In genomic region chr2:44172576-44172975, GRCh38 we compare ENCODE assay signal across 20 cellular contexts. TPM values are rescaled to one million over a fixed set of nuclear protein-coding genes. Genes with fewer than 3 reads are reported as not detected.
DNase-seq lines count a peak whose midpoint lies in the region; ATAC-seq and TF ChIP-seq lines count a peak whose summit lies in the region.
"Had no signal": no experiment of that assay in that cellular context is flagged by ENCODE, and none has a peak within 500 bp of the region (broad histone marks: within the 10 kb centered on the region; RNA-seq: fewer than 3 reads in every experiment).

No MANE protein-coding gene starts in this region.

- in situ Hi-C loops in GM23248 (cut with MboI) = no loop called here

- CTCF ChIA-PET in T-cell (lab: Charles Lee) = interaction anchor here in 1 of 2 donors (0.9 kb wide), 1 partner anchor 31 kb away, joined by 3 read pairs; no protein-coding TSS in a partner anchor

- H3K9me2 ChIP-seq in GM23248 (ENCODE audit: insufficient read depth) = no peaks in the 10 kb centered on the region

- H3K9ac ChIP-seq in iPS-20b (ENCODE audit: low read depth, low read length) (no peak overlapping the region; the same call in 1 of the 2 replicates), smooth muscle cell (ENCODE audit: low read depth) (no peak overlapping the region), GM23248 (no peak overlapping the region)

- peaks cover 82% of the 10 kb centered on the region for H4K20me1 ChIP-seq in smooth muscle cell (ENCODE audit: low read depth)
- peaks cover 13% of the 10 kb centered on the region; the same call in 1 of the 2 replicates for H4K20me1 ChIP-seq in GM23248 (ENCODE audit: insufficient read depth)

- H3K4me3 Mint-ChIP-seq in stimulated activated naive CD8-positive, alpha-beta T cell treated with anti-CD3 and anti-CD28 coated beads, Interleukin-15, amount 100 ng/mL, for 72 hours = peak overlapping the region; percentile 9 to 25
- H3K4me3 Mint-ChIP-seq in T-cell = peak overlapping the region; percentile 22 to 40 (median 31)
- H3K4me3 Mint-ChIP-seq in glutamatergic neuron (ENCODE audit: unreplicated experiment) = no peak overlapping the region

- H3K36me3 Mint-ChIP-seq in T-cell (peaks cover 3% of the 10 kb centered on the region), glutamatergic neuron (ENCODE audit: unreplicated experiment) (peaks cover 5% of the 10 kb centered on the region)

- no peak for ATAC-seq in stimulated activated naive CD8-positive, alpha-beta T cell treated with anti-CD3 and anti-CD28 coated beads, Interleukin-15, amount 100 ng/mL, for 72 hours
- no peak for ATAC-seq in stimulated activated naive CD8-positive, alpha-beta T cell treated with anti-CD3 and anti-CD28 coated beads, Interleukin-15, Interleukin-2, amounts not matched to agents 100 U/mL and 50 U/mL, for 24 hours
- ATAC-seq in T-cell (replicated peaks in 1 of 4) = no peak
- ATAC-seq: foreskin keratinocyte, left lobe of liver had no signal

- H3K27me3 ChIP-seq in iPS-20b (ENCODE audit: insufficient read depth, low read length) = no peaks in the 10 kb centered on the region
- no peaks in the 10 kb centered on the region for H3K27me3 ChIP-seq in smooth muscle cell (ENCODE audit: low read depth)
- H3K27me3 ChIP-seq in GM23248 (replicated peaks; ENCODE audit: insufficient read depth) = no peaks in the 10 kb centered on the region
- H3K27me3 ChIP-seq: brain microvascular endothelial cell, foreskin keratinocyte, right atrium auricular region had no signal

- H3K4me1 Mint-ChIP-seq in stimulated activated naive CD8-positive, alpha-beta T cell treated with anti-CD3 and anti-CD28 coated beads, Interleukin-15, amount 100 ng/mL, for 72 hours = peaks cover 57% of the 10 kb centered on the region
- peaks cover 73 to 76% (median 74%) of the 10 kb centered on the region in 3 donors for H3K4me1 Mint-ChIP-seq in T-cell
- H3K4me1 Mint-ChIP-seq in glutamatergic neuron (ENCODE audit: low read depth, unreplicated experiment) = peaks cover 8% of the 10 kb centered on the region

- H3K4me2 ChIP-seq in smooth muscle cell (no peak overlapping the region), GM23248 (ENCODE audit: unreplicated experiment) (no peak overlapping the region)

- H2AFZ ChIP-seq in smooth muscle cell (ENCODE audit: low read depth) (no peak overlapping the region), GM23248 (no peak overlapping the region)

- H3K79me2 ChIP-seq in smooth muscle cell (ENCODE audit: low read depth) (peaks cover 73% of the 10 kb centered on the region), GM23248 (ENCODE audit: insufficient read depth) (peaks cover 82% of the 10 kb centered on the region)

- no peak overlapping the region for H3K27ac ChIP-seq in iPS-20b (ENCODE audit: low read length)
- H3K27ac ChIP-seq in smooth muscle cell (ENCODE audit: low read depth) = no peak overlapping the region
- no peak overlapping the region for H3K27ac ChIP-seq in GM23248
- H3K27ac ChIP-seq: brain microvascular endothelial cell, foreskin keratinocyte, right atrium auricular region had no signal

- H3K36me3 ChIP-seq in iPS-20b (ENCODE audit: insufficient read depth, low read depth, low read length) (peaks cover 8% of the 10 kb centered on the region), smooth muscle cell (ENCODE audit: low read depth) (no peaks in the 10 kb centered on the region), GM23248 (ENCODE audit: low read depth) (no peaks in the 10 kb centered on the region)
- H3K36me3 ChIP-seq: brain microvascular endothelial cell, right atrium auricular region had no signal

- TF ChIP-seq CTCF in smooth muscle cell (IDR thresholded peaks at IDR 0.05; ENCODE audit: borderline replicate concordance, insufficient read depth, poor library complexity, severe bottlenecking) = no peak
- TF ChIP-seq CTCF in glutamatergic neuron (IDR thresholded peaks at IDR 0.05; ENCODE audit: partially characterized antibody, unreplicated experiment) = no peak

- no peak for DNase-seq in stimulated activated naive CD8-positive, alpha-beta T cell treated with anti-CD3 and anti-CD28 coated beads, Interleukin-15, amount 100 ng/mL, for 72 hours
- no peak for DNase-seq in stimulated activated naive CD8-positive, alpha-beta T cell treated with anti-CD3 and anti-CD28 coated beads, Interleukin-15, Interleukin-2, amounts not matched to agents 100 U/mL and 50 U/mL, for 24 hours
- DNase-seq in T-cell (no peak), smooth muscle cell (lab: John Stamatoyannopoulos, UW; ENCODE audit: unreplicated experiment) (no peak), glutamatergic neuron (no peak), GM23248 (no peak), NCI-H1436 (lab: John Stamatoyannopoulos, UW) (no peak)
- DNase-seq: activated naive CD4-positive, alpha-beta T cell treated with Interleukin-2 at 50 U/mL for 16 hours; brain microvascular endothelial cell; COR-L47; foreskin keratinocyte; Karpas-422; midbrain; NCI-H1092 treated with DMSO at 0.1 percent for 48 hours; NCI-H524 treated with DMSO at 0.1 percent for 48 hours; SHP77 treated with DMSO at 0.1 percent for 48 hours; stimulated activated naive CD4-positive, alpha-beta T cell treated with Interleukin-2 at 50 U/mL for 16 hours had no signal

- no peak overlapping the region for H3K27ac Mint-ChIP-seq in stimulated activated naive CD8-positive, alpha-beta T cell treated with anti-CD3 and anti-CD28 coated beads, Interleukin-15, amount 100 ng/mL, for 72 hours
- H3K27ac Mint-ChIP-seq in T-cell (no peak overlapping the region), glutamatergic neuron (ENCODE audit: unreplicated experiment) (no peak overlapping the region)

- no peaks in the 10 kb centered on the region for H3K9me3 Mint-ChIP-seq in stimulated activated naive CD8-positive, alpha-beta T cell treated with anti-CD3 and anti-CD28 coated beads, Interleukin-15, amount 100 ng/mL, for 72 hours
- H3K9me3 Mint-ChIP-seq in T-cell (no peaks in the 10 kb centered on the region), glutamatergic neuron (ENCODE audit: unreplicated experiment) (peaks cover 15% of the 10 kb centered on the region)

- no peaks in the 10 kb centered on the region for H3K9me3 ChIP-seq in iPS-20b (ENCODE audit: insufficient read depth, low read depth, low read length)
- H3K9me3 ChIP-seq in smooth muscle cell (replicated peaks; ENCODE audit: low read depth) = no peaks in the 10 kb centered on the region
- H3K9me3 ChIP-seq in GM23248 (ENCODE audit: low read depth) = no peaks in the 10 kb centered on the region
- H3K9me3 ChIP-seq: right atrium auricular region had no signal

- H3K4me1 ChIP-seq in iPS-20b (ENCODE audit: insufficient read depth, low read length) = peaks cover 19% of the 10 kb centered on the region; the same call in 1 of the 2 replicates
- peaks cover 13% of the 10 kb centered on the region for H3K4me1 ChIP-seq in smooth muscle cell (ENCODE audit: low read depth)
- peaks cover 38% of the 10 kb centered on the region for H3K4me1 ChIP-seq in GM23248 (ENCODE audit: insufficient read depth)

- peaks cover 6% of the 10 kb centered on the region for H3F3A ChIP-seq in smooth muscle cell (ENCODE audit: low read depth)
- peaks cover 29% of the 10 kb centered on the region for H3F3A ChIP-seq in GM23248 (ENCODE audit: insufficient read depth)

- H3K27me3 Mint-ChIP-seq in stimulated activated naive CD8-positive, alpha-beta T cell treated with anti-CD3 and anti-CD28 coated beads, Interleukin-15, amount 100 ng/mL, for 72 hours = no peaks in the 10 kb centered on the region
- H3K27me3 Mint-ChIP-seq in T-cell = no peaks in the 10 kb centered on the region
- peaks cover 8% of the 10 kb centered on the region for H3K27me3 Mint-ChIP-seq in glutamatergic neuron (ENCODE audit: unreplicated experiment)

- POLR2A ChIA-PET in T-cell (lab: Charles Lee) = no interaction called here

- H3K4me3 ChIP-seq in iPS-20b (ENCODE audit: low read length) (peak overlapping the region; percentile 83; the same call in 1 of the 2 replicates), smooth muscle cell (no peak overlapping the region), GM23248 (no peak overlapping the region)
- H3K4me3 ChIP-seq: right atrium auricular region had no signal

- WGBS in smooth muscle cell (ENCODE audit: low lambda C conversion rate) = 97% methylated on average over 4 of the region's 4 CpGs
- WGBS in GM23248 (ENCODE audit: low coverage in 1 of 2, low lambda C conversion rate in 2 of 2, missing lambda C conversion rate in 2 of 2), 2 experiments = 96 to 98% methylated on average over 4 of the region's 4 CpGs

RNA-seq across cellular contexts. Expression of gene PPM1B, which starts 3.9 kb away (rescaled TPM):
- 10 to 100 TPM; 58.9 to 78.7 (median 70.3) TPM for total RNA-seq in T-cell
- 27.0 and 40.0 TPM in 2 replicates for total RNA-seq in smooth muscle cell
- polyA plus RNA-seq in smooth muscle cell = 20.8 and 21.5 TPM in 2 replicates
- 49.2 TPM for total RNA-seq in glutamatergic neuron (ENCODE audit: unreplicated experiment)
- 17.4 and 24.4 TPM in 2 replicates for total RNA-seq in GM23248 (2014; rRNA removed; shearing (Covaris generic))
- polyA plus RNA-seq in GM23248 (2016; fragmentation: Nextera tagmentation; extraction: Ambion mirVana) = 19.7 and 23.1 TPM in 2 replicates
